15 cellular contexts compared by ENCODE assay signal in the genomic region with DNA sequence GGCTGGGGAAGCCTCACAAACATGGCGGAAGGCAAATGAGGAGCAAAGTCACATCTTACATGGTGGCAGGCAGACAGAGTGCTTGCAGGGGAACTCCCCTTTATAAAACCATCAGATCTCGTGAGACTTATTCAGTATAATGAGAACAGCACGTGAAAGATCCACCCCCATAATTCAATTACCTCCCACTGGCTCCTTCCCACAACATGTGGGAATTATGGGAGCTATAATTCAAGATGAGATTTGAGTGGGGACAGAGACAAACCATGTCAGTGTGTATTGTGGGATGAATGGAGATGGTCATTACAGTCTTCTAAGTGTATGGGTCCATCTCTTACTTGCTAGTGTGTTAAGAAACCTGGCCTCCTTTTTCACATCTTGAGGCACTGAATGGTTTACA. TPM values are rescaled to one million over a fixed set of nuclear protein-coding genes. Genes with fewer than 3 reads are reported as not detected.
DNase-seq lines count a peak whose midpoint lies in the region; ATAC-seq and TF ChIP-seq lines count a peak whose summit lies in the region.
"Had no signal": no experiment of that assay in that cellular context is flagged by ENCODE, and none has a peak within 500 bp of the region (broad histone marks: within the 10 kb centered on the region; RNA-seq: fewer than 3 reads in every experiment).

No MANE protein-coding gene starts in this region.

- H3K27me3 Mint-ChIP-seq in activated CD8-positive, alpha-beta memory T cell treated with anti-CD3 and anti-CD28 coated beads, Interleukin-2, amount 10 ng/mL, durations not matched to agents 7 days and 5 days, result no peaks in the 10 kb centered on the region
- H3K27me3 Mint-ChIP-seq in endothelial cell (ENCODE audit: unreplicated experiment) (peaks cover 7% of the 10 kb centered on the region), T-cell (no peaks in the 10 kb centered on the region)
- H3K27me3 Mint-ChIP-seq: CD4-positive, CD25-positive, alpha-beta regulatory T cell had no signal

- H3K4me3 ChIP-seq in HEK293 (ENCODE audit: low read depth, low read length) (no peak overlapping the region), lower lobe of right lung (no peak overlapping the region)
- H3K4me3 ChIP-seq: BLaER1 treated with 17β-estradiol and CSF1 and Interleukin-3, amounts not matched to agents 10 nM and 100 nM had no signal

- no peak for DNase-seq in activated CD8-positive, alpha-beta memory T cell treated with anti-CD3 and anti-CD28 coated beads, Interleukin-2, amount 10 ng/mL, durations not matched to agents 7 days and 5 days
- no peak for DNase-seq in activated CD8-positive, alpha-beta memory T cell treated with anti-CD3 and anti-CD28 coated beads, Interleukin-2, amount 50 U/mL, for 48 hours
- DNase-seq in endothelial cell (ENCODE audit: low spot score) (no peak), lower lobe of right lung (no peak), AG08396 (ENCODE audit: low spot score) (no peak), NCI-H526 (lab: John Stamatoyannopoulos, UW) (no peak), T-cell (no peak)
- DNase-seq: 8988T; CD4-positive, CD25-positive, alpha-beta regulatory T cell; DMS 273 treated with DMSO at 0.1 percent for 48 hours; HCEC 1CT had no signal

- no peaks in the 10 kb centered on the region for H3K36me3 Mint-ChIP-seq in activated CD8-positive, alpha-beta memory T cell treated with anti-CD3 and anti-CD28 coated beads, Interleukin-2, amount 10 ng/mL, durations not matched to agents 7 days and 5 days
- H3K36me3 Mint-ChIP-seq in endothelial cell (ENCODE audit: low read depth, unreplicated experiment) (peaks cover 3% of the 10 kb centered on the region), T-cell (peaks cover 11% of the 10 kb centered on the region)

- intact Hi-C loops in lower lobe of right lung (cut with DNase I), result no loop called here

- no peak overlapping the region for H3K4me3 Mint-ChIP-seq in activated CD8-positive, alpha-beta memory T cell treated with anti-CD3 and anti-CD28 coated beads, Interleukin-2, amount 10 ng/mL, durations not matched to agents 7 days and 5 days
- H3K4me3 Mint-ChIP-seq in endothelial cell (ENCODE audit: unreplicated experiment), result peak overlapping the region; percentile 14
- no peak overlapping the region for H3K4me3 Mint-ChIP-seq in T-cell

- ATAC-seq in activated CD8-positive, alpha-beta memory T cell treated with anti-CD3 and anti-CD28 coated beads, Interleukin-2, amount 10 ng/mL, durations not matched to agents 7 days and 5 days, result no peak
- ATAC-seq in lower lobe of right lung (no peak), T-cell (replicated peaks in 1 of 4) (no peak)

- no peaks in the 10 kb centered on the region for H3K9me3 ChIP-seq in HEK293 (ENCODE audit: control insufficient read depth, insufficient read depth, low read depth, low read length)
- H3K9me3 ChIP-seq in lower lobe of right lung, result no peaks in the 10 kb centered on the region
- H3K9me3 ChIP-seq: BLaER1 treated with 17β-estradiol and CSF1 and Interleukin-3, amounts not matched to agents 10 nM and 100 nM had no signal

- H3K27ac ChIP-seq in HEK293 (ENCODE audit: extremely low read depth, low read depth, low read length) (no peak overlapping the region), lower lobe of right lung (peak overlapping the region; percentile 24)
- H3K27ac ChIP-seq: HL-60 had no signal

- POLR2A ChIA-PET in HEK293 (lab: Yijun Ruan, JAX) (no interaction called here), T-cell (lab: Charles Lee) (no interaction called here)

- CTCF ChIA-PET in activated CD8-positive, alpha-beta memory T cell treated with anti-CD3 and anti-CD28 coated beads, Interleukin-2, amount 10 ng/mL, durations not matched to agents 7 days and 5 days (lab: Charles Lee), result no interaction called here
- CTCF ChIA-PET in HEK293 (lab: Yijun Ruan, JAX), result interaction anchor here (0.9 to 1.2 kb wide), 2 partner anchors 31 to 34 kb away, joined by 3 to 5 read pairs; no protein-coding TSS in a partner anchor
- CTCF ChIA-PET in T-cell (lab: Charles Lee), result interaction anchor here in 1 of 2 donors (0.6 kb wide), 1 partner anchor 911 kb away, joined by 3 read pairs; no protein-coding TSS in a partner anchor

- H3K9me3 Mint-ChIP-seq in activated CD8-positive, alpha-beta memory T cell treated with anti-CD3 and anti-CD28 coated beads, Interleukin-2, amount 10 ng/mL, durations not matched to agents 7 days and 5 days (ENCODE audit: low read depth), result no peaks in the 10 kb centered on the region
- no peaks in the 10 kb centered on the region for H3K9me3 Mint-ChIP-seq in endothelial cell (ENCODE audit: unreplicated experiment)
- H3K9me3 Mint-ChIP-seq in T-cell, result no peaks in the 10 kb centered on the region
- H3K9me3 Mint-ChIP-seq: CD4-positive, CD25-positive, alpha-beta regulatory T cell had no signal

- no peak for TF ChIP-seq CTCF in HEK293 (tag by site-specific recombination; IDR thresholded peaks at IDR 0.05)
- TF ChIP-seq CTCF in endothelial cell (IDR thresholded peaks at IDR 0.05; ENCODE audit: unreplicated experiment), result no peak
- no peak for TF ChIP-seq CTCF in lower lobe of right lung (IDR thresholded peaks at IDR 0.05)

- H3K4me1 ChIP-seq in HEK293 (ENCODE audit: control insufficient read depth, insufficient read depth, low read length), result peaks cover 9% of the 10 kb centered on the region; the same call in 1 of the 2 replicates
- H3K4me1 ChIP-seq in lower lobe of right lung, result peaks cover 57% of the 10 kb centered on the region

- peaks cover 23% of the 10 kb centered on the region for H3K4me1 Mint-ChIP-seq in activated CD8-positive, alpha-beta memory T cell treated with anti-CD3 and anti-CD28 coated beads, Interleukin-2, amount 10 ng/mL, durations not matched to agents 7 days and 5 days
- H3K4me1 Mint-ChIP-seq in endothelial cell (ENCODE audit: unreplicated experiment), result peaks cover 42% of the 10 kb centered on the region
- peaks cover 31 to 43% (median 43%) of the 10 kb centered on the region in 3 donors for H3K4me1 Mint-ChIP-seq in T-cell

- peak overlapping the region; percentile 33 for H3K27ac Mint-ChIP-seq in activated CD8-positive, alpha-beta memory T cell treated with anti-CD3 and anti-CD28 coated beads, Interleukin-2, amount 10 ng/mL, durations not matched to agents 7 days and 5 days
- H3K27ac Mint-ChIP-seq in endothelial cell (ENCODE audit: unreplicated experiment), result peak overlapping the region; percentile 90
- H3K27ac Mint-ChIP-seq in T-cell, result peak overlapping the region in 1 of 2 donors; percentile 3

- no peaks in the 10 kb centered on the region for H3K36me3 ChIP-seq in HEK293 (ENCODE audit: control insufficient read depth in 2 of 2, insufficient read depth in 1 of 2, low read length in 2 of 2)
- peaks cover 19% of the 10 kb centered on the region for H3K36me3 ChIP-seq in lower lobe of right lung

- H3K27me3 ChIP-seq in lower lobe of right lung (ENCODE audit: low read depth), result no peaks in the 10 kb centered on the region
- H3K27me3 ChIP-seq: BLaER1 treated with 17β-estradiol and CSF1 and Interleukin-3, amounts not matched to agents 10 nM and 100 nM had no signal

TF ChIP-seq in HEK293, 187 proteins besides CTCF, POLR2A, EP300 and RAD21 (continues in another document):
- TF ChIP-seq, protein P1, sequence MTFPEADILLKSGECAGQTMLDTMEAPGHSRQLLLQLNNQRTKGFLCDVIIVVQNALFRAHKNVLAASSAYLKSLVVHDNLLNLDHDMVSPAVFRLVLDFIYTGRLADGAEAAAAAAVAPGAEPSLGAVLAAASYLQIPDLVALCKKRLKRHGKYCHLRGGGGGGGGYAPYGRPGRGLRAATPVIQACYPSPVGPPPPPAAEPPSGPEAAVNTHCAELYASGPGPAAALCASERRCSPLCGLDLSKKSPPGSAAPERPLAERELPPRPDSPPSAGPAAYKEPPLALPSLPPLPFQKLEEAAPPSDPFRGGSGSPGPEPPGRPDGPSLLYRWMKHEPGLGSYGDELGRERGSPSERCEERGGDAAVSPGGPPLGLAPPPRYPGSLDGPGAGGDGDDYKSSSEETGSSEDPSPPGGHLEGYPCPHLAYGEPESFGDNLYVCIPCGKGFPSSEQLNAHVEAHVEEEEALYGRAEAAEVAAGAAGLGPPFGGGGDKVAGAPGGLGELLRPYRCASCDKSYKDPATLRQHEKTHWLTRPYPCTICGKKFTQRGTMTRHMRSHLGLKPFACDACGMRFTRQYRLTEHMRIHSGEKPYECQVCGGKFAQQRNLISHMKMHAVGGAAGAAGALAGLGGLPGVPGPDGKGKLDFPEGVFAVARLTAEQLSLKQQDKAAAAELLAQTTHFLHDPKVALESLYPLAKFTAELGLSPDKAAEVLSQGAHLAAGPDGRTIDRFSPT (tag by site-specific recombination; IDR thresholded peaks at IDR 0.05), result no peak
- TF ChIP-seq ZNF660 (tag by site-specific recombination; IDR thresholded peaks at IDR 0.05) (no peak), ZBTB48 (tag by site-specific recombination; IDR thresholded peaks at IDR 0.05) (no peak), ZFHX2 (tag by site-specific recombination; conservative IDR thresholded peaks at IDR 0.05) (peak; percentile 58), ZBTB20 (tag by site-specific recombination; IDR thresholded peaks at IDR 0.05) (no peak)

RNA-seq across cellular contexts. Expression of gene BCKDHA, which starts 4.4 kb away (rescaled TPM):
- total RNA-seq in activated CD8-positive, alpha-beta memory T cell treated with anti-CD3 and anti-CD28 coated beads, Interleukin-2, amount 10 ng/mL, durations not matched to agents 7 days and 5 days, result 10 to 100 TPM; 18.7 to 20.1 TPM
- total RNA-seq in endothelial cell (ENCODE audit: unreplicated experiment) (25.0 TPM), lower lobe of right lung (13.4 TPM), T-cell (10 to 100 TPM; 13.0 to 28.6 (median 27.0) TPM)

RNA-seq across cellular contexts. Expression of gene EXOSC5, which starts 4.9 kb away (rescaled TPM):
- 10 to 100 TPM; 24.4 to 36.0 TPM for total RNA-seq in activated CD8-positive, alpha-beta memory T cell treated with anti-CD3 and anti-CD28 coated beads, Interleukin-2, amount 10 ng/mL, durations not matched to agents 7 days and 5 days
- total RNA-seq in endothelial cell (ENCODE audit: unreplicated experiment) (15.2 TPM), lower lobe of right lung (13.2 TPM), T-cell (10 to 100 TPM; 12.4 to 32.8 (median 27.1) TPM)

RNA-seq across cellular contexts. Expression of gene B3GNT8, which starts 25.2 kb away (rescaled TPM):
- 1 to 10 TPM; 3.2 TPM for total RNA-seq in activated CD8-positive, alpha-beta memory T cell treated with anti-CD3 and anti-CD28 coated beads, Interleukin-2, amount 10 ng/mL, durations not matched to agents 7 days and 5 days
- total RNA-seq in endothelial cell (ENCODE audit: unreplicated experiment), result 10.7 TPM
- total RNA-seq in lower lobe of right lung, result 22.5 TPM
- 1 to 10 TPM in 4 of 5 donors, under 1 TPM in 1; 0.76 to 5.0 (median 1.3) TPM for total RNA-seq in T-cell
- total RNA-seq: H4 had no signal

RNA-seq across cellular contexts. Expression of gene TMEM91, which starts 25.7 kb away (rescaled TPM):
- total RNA-seq in activated CD8-positive, alpha-beta memory T cell treated with anti-CD3 and anti-CD28 coated beads, Interleukin-2, amount 10 ng/mL, durations not matched to agents 7 days and 5 days, result 1 to 10 TPM; 4.8 to 6.0 TPM
- total RNA-seq in endothelial cell (ENCODE audit: unreplicated experiment) (7.6 TPM), lower lobe of right lung (29.8 TPM), T-cell (10 to 100 TPM in 3 of 5 donors, 1 to 10 TPM in 2; 9.9 to 14.7 (median 13.2) TPM)

RNA-seq across cellular contexts. Expression of gene DMAC2, which starts 37.7 kb away (rescaled TPM):
- 10 to 100 TPM; 43.2 to 56.5 TPM for total RNA-seq in activated CD8-positive, alpha-beta memory T cell treated with anti-CD3 and anti-CD28 coated beads, Interleukin-2, amount 10 ng/mL, durations not matched to agents 7 days and 5 days
- total RNA-seq in endothelial cell (ENCODE audit: unreplicated experiment) (75.5 TPM), lower lobe of right lung (57.7 TPM), T-cell (10 to 100 TPM; 19.5 to 33.9 (median 24.7) TPM)
